ENCODE assay signal across 1 cellular context in the genomic region with DNA sequence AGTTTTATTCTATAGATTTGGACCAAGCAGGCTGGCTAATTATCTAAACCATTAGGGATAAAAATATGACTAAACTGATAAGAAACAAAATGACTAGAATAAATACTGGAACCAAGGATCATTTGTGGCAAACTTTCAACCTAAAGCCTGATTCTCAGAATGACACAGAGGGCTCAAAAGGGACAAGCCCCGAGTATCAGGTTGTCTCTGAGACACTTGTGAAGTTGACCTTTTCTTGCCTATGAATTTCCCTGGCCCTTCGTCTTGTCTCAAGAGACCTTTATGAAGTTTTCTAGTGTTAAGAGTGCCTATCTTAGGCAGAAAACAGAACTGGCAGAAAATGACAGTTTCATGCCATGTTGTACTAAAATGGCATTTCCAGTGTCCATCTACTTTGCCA.
TF ChIP-seq lines count a peak whose summit lies in the region.

No MANE protein-coding gene starts in this region.

TF ChIP-seq in GM12878, 131 proteins besides CTCF, POLR2A, EP300 and RAD21 (continued from another document):
- TF ChIP-seq, protein P1, sequence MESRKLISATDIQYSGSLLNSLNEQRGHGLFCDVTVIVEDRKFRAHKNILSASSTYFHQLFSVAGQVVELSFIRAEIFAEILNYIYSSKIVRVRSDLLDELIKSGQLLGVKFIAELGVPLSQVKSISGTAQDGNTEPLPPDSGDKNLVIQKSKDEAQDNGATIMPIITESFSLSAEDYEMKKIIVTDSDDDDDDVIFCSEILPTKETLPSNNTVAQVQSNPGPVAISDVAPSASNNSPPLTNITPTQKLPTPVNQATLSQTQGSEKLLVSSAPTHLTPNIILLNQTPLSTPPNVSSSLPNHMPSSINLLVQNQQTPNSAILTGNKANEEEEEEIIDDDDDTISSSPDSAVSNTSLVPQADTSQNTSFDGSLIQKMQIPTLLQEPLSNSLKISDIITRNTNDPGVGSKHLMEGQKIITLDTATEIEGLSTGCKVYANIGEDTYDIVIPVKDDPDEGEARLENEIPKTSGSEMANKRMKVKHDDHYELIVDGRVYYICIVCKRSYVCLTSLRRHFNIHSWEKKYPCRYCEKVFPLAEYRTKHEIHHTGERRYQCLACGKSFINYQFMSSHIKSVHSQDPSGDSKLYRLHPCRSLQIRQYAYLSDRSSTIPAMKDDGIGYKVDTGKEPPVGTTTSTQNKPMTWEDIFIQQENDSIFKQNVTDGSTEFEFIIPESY (IDR thresholded peaks at IDR 0.05) = no peak
- no peak for TF ChIP-seq WRNIP1 (IDR thresholded peaks at IDR 0.05; ENCODE audit: borderline replicate concordance, low read depth, low read length)
- TF ChIP-seq, protein P2, sequence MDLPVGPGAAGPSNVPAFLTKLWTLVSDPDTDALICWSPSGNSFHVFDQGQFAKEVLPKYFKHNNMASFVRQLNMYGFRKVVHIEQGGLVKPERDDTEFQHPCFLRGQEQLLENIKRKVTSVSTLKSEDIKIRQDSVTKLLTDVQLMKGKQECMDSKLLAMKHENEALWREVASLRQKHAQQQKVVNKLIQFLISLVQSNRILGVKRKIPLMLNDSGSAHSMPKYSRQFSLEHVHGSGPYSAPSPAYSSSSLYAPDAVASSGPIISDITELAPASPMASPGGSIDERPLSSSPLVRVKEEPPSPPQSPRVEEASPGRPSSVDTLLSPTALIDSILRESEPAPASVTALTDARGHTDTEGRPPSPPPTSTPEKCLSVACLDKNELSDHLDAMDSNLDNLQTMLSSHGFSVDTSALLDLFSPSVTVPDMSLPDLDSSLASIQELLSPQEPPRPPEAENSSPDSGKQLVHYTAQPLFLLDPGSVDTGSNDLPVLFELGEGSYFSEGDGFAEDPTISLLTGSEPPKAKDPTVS (IDR thresholded peaks at IDR 0.05; ENCODE audit: low read depth, low read length) = no peak
- TF ChIP-seq ASH2L (IDR thresholded peaks at IDR 0.05; ENCODE audit: borderline replicate concordance, low read depth) = no peak
- TF ChIP-seq ESRRA (IDR thresholded peaks at IDR 0.05; ENCODE audit: low read length) = no peak
- TF ChIP-seq RCOR1 (conservative IDR thresholded peaks at IDR 0.05; ENCODE audit: low read depth, low read length) = no peak
- TF ChIP-seq BCL11A (IDR thresholded peaks at IDR 0.05; ENCODE audit: low read depth, low read length) = peak; percentile 56; the same call in 1 of the 2 replicates
- TF ChIP-seq YBX1 (IDR thresholded peaks at IDR 0.05) = no peak
- no peak for TF ChIP-seq SPI1 (IDR thresholded peaks at IDR 0.05; ENCODE audit: borderline replicate concordance, insufficient read depth, low read depth, low read length)
- TF ChIP-seq ZNF217 (IDR thresholded peaks at IDR 0.05) = peak; percentile 49; the same call in 1 of the 2 replicates
- no peak for TF ChIP-seq HDAC6 (IDR thresholded peaks at IDR 0.05; ENCODE audit: unreplicated experiment)
- no peak for TF ChIP-seq POLR2AphosphoS5 (IDR thresholded peaks at IDR 0.05; ENCODE audit: low read length)
- no peak for TF ChIP-seq BHLHE40 (IDR thresholded peaks at IDR 0.05; ENCODE audit: borderline replicate concordance in 1 of 2, low read depth in 2 of 2, low read length in 1 of 2)
- TF ChIP-seq, protein P3, sequence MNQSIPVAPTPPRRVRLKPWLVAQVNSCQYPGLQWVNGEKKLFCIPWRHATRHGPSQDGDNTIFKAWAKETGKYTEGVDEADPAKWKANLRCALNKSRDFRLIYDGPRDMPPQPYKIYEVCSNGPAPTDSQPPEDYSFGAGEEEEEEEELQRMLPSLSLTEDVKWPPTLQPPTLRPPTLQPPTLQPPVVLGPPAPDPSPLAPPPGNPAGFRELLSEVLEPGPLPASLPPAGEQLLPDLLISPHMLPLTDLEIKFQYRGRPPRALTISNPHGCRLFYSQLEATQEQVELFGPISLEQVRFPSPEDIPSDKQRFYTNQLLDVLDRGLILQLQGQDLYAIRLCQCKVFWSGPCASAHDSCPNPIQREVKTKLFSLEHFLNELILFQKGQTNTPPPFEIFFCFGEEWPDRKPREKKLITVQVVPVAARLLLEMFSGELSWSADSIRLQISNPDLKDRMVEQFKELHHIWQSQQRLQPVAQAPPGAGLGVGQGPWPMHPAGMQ (IDR thresholded peaks at IDR 0.05; ENCODE audit: borderline replicate concordance) = no peak
- TF ChIP-seq SP1 (IDR thresholded peaks at IDR 0.05; ENCODE audit: low read depth, low read length) = no peak
- TF ChIP-seq SUZ12 (IDR thresholded peaks at IDR 0.05; ENCODE audit: unreplicated experiment) = no peak
- TF ChIP-seq, protein P4, sequence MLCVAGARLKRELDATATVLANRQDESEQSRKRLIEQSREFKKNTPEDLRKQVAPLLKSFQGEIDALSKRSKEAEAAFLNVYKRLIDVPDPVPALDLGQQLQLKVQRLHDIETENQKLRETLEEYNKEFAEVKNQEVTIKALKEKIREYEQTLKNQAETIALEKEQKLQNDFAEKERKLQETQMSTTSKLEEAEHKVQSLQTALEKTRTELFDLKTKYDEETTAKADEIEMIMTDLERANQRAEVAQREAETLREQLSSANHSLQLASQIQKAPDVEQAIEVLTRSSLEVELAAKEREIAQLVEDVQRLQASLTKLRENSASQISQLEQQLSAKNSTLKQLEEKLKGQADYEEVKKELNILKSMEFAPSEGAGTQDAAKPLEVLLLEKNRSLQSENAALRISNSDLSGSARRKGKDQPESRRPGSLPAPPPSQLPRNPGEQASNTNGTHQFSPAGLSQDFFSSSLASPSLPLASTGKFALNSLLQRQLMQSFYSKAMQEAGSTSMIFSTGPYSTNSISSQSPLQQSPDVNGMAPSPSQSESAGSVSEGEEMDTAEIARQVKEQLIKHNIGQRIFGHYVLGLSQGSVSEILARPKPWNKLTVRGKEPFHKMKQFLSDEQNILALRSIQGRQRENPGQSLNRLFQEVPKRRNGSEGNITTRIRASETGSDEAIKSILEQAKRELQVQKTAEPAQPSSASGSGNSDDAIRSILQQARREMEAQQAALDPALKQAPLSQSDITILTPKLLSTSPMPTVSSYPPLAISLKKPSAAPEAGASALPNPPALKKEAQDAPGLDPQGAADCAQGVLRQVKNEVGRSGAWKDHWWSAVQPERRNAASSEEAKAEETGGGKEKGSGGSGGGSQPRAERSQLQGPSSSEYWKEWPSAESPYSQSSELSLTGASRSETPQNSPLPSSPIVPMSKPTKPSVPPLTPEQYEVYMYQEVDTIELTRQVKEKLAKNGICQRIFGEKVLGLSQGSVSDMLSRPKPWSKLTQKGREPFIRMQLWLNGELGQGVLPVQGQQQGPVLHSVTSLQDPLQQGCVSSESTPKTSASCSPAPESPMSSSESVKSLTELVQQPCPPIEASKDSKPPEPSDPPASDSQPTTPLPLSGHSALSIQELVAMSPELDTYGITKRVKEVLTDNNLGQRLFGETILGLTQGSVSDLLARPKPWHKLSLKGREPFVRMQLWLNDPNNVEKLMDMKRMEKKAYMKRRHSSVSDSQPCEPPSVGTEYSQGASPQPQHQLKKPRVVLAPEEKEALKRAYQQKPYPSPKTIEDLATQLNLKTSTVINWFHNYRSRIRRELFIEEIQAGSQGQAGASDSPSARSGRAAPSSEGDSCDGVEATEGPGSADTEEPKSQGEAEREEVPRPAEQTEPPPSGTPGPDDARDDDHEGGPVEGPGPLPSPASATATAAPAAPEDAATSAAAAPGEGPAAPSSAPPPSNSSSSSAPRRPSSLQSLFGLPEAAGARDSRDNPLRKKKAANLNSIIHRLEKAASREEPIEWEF (IDR thresholded peaks at IDR 0.05; ENCODE audit: insufficient replicate concordance, low read depth, low read length) = no peak
- no peak for TF ChIP-seq MXI1 (IDR thresholded peaks at IDR 0.05; ENCODE audit: low read depth, low read length)
- no peak for TF ChIP-seq KLF5 (IDR thresholded peaks at IDR 0.05; ENCODE audit: partially characterized antibody)
- no peak for TF ChIP-seq KDM1A (IDR thresholded peaks at IDR 0.05; ENCODE audit: borderline replicate concordance)
- TF ChIP-seq MTA2 (IDR thresholded peaks at IDR 0.05; ENCODE audit: low read depth) = peak; percentile 50; the same call in 1 of the 2 replicates
- no peak for TF ChIP-seq HDAC2 (IDR thresholded peaks at IDR 0.05)
